ENCODE assay signal across 20 cellular contexts in genomic region chr1:14136881-14137280, GRCh38.
DNase-seq lines count a peak whose midpoint lies in the region; ATAC-seq and TF ChIP-seq lines count a peak whose summit lies in the region.
"Had no signal": no experiment of that assay in that cellular context is flagged by ENCODE, and none has a peak within 500 bp of the region (broad histone marks: within the 10 kb centered on the region; RNA-seq: fewer than 3 reads in every experiment).

No MANE protein-coding gene starts in this region.

- H3K4me2 ChIP-seq in mammary epithelial cell (ENCODE audit: insufficient read depth, low read depth, low read length): peak overlapping the region; percentile 65
- H3K4me2 ChIP-seq in Karpas-422 (ENCODE audit: low read depth, low read length, poor library complexity, severe bottlenecking): no peak overlapping the region

- peak; percentile 68 for DNase-seq in mammary epithelial cell
- no peak for DNase-seq in Karpas-422
- DNase-seq in RKO (ENCODE audit: low spot score): no peak
- no peak for DNase-seq in stimulated activated CD4-positive, alpha-beta T cell treated with anti-CD3 and anti-CD28 coated beads, Interleukin-12 subunit alpha, Interleukin-12 subunit beta, amount 100 ng/mL, for 4 hours
- DNase-seq: BE2C; NCI-H1092 treated with DMSO at 0.1 percent for 48 hours; NCI-H1436 treated with DMSO at 0.1 percent for 48 hours; NCI-H2029; NCI-H226; NCI-H524; NCI-H774; NK-92 treated with Interleukin-12 subunit alpha and Interleukin-12 subunit beta, amount 100 ng/mL, for 24 hours had no signal

- H3K27ac ChIP-seq in HUES64 (ENCODE audit: low read depth, low read length) (peak overlapping the region; percentile 81; the same call in 1 of the 2 replicates), mammary epithelial cell (ENCODE audit: insufficient read depth, low read depth, low read length) (peak overlapping the region; percentile 90), skin epidermis (peak overlapping the region in 19 of 21 experiments; percentile 5 to 90 (median 56)), Karpas-422 (ENCODE audit: low read length) (no peak overlapping the region)
- H3K27ac ChIP-seq: SJSA1 had no signal

- H3K4me3 ChIP-seq in HUES64 (ENCODE audit: low read length) (no peak overlapping the region), mammary epithelial cell (replicated peaks in 1 of 3; ENCODE audit: insufficient read depth in 1 of 3, low read depth in 2 of 3, low read length in 3 of 3) (peak overlapping the region in 1 of 3 experiments; percentile 6), skin epidermis (no peak overlapping the region), Karpas-422 (ENCODE audit: low read length) (no peak overlapping the region)
- H3K4me3 ChIP-seq: K562, SJSA1 had no signal

- intact Hi-C loops in mammary epithelial cell (cut with micrococcal nuclease): loop anchor here (1.0 to 5.0 kb wide), 2 partner anchors 53 to 775 kb away; no protein-coding TSS in a partner anchor

- no peaks in the 10 kb centered on the region for H3K36me3 ChIP-seq in HUES64 (ENCODE audit: insufficient read depth, low read length)
- no peaks in the 10 kb centered on the region for H3K36me3 ChIP-seq in mammary epithelial cell (ENCODE audit: insufficient read depth, low read length)
- no peaks in the 10 kb centered on the region for H3K36me3 ChIP-seq in Karpas-422 (ENCODE audit: insufficient read depth, low read length)
- H3K36me3 ChIP-seq: BE2C, SJSA1 had no signal

- H3K27me3 ChIP-seq in HUES64 (ENCODE audit: insufficient read depth, low read length): no peaks in the 10 kb centered on the region
- H3K27me3 ChIP-seq in mammary epithelial cell (ENCODE audit: insufficient read depth, low read length): no peaks in the 10 kb centered on the region
- H3K27me3 ChIP-seq in Karpas-422 (ENCODE audit: low read length): no peaks in the 10 kb centered on the region
- H3K27me3 ChIP-seq: BE2C, SJSA1 had no signal

- peak overlapping the region; percentile 66 for H2AFZ ChIP-seq in mammary epithelial cell (ENCODE audit: low read depth, low read length)
- no peak overlapping the region for H2AFZ ChIP-seq in Karpas-422 (ENCODE audit: low read length)

- no peak for TF ChIP-seq CTCF in mammary epithelial cell (conservative IDR thresholded peaks at IDR 0.05 in 1 of 2, IDR thresholded peaks at IDR 0.05 in 1 of 2; ENCODE audit: extremely low read depth in 1 of 2, insufficient read depth in 1 of 2, low read depth in 1 of 2, low read length in 2 of 2)

- CTCF ChIA-PET in mammary epithelial cell (lab: Charles Lee; ENCODE audit: low non-redundant PET): interaction anchor here (1.0 kb wide), 1 partner anchor 23 kb away, joined by 4 read pairs; no protein-coding TSS in a partner anchor

- H4K20me1 ChIP-seq in mammary epithelial cell (ENCODE audit: insufficient read depth, low read length) (no peaks in the 10 kb centered on the region), Karpas-422 (ENCODE audit: insufficient read depth, low read depth, low read length) (no peaks in the 10 kb centered on the region)

- no peaks in the 10 kb centered on the region for H3K9me2 ChIP-seq in Karpas-422 (replicated peaks; ENCODE audit: insufficient read depth, low read length)

- peak; percentile 10 for ATAC-seq in esophagus mucosa
- ATAC-seq: HepG2, K562, Panc1, Right ventricle myocardium inferior had no signal

- H3K4me1 ChIP-seq in HUES64 (ENCODE audit: insufficient read depth, low read length) (peaks cover 24% of the 10 kb centered on the region), mammary epithelial cell (ENCODE audit: insufficient read depth, low read length) (peaks cover 30% of the 10 kb centered on the region), Karpas-422 (ENCODE audit: low read length) (no peaks in the 10 kb centered on the region)
- H3K4me1 ChIP-seq: BE2C, SJSA1 had no signal

- H3K9ac ChIP-seq in HUES64 (ENCODE audit: low read depth, low read length): peak overlapping the region; percentile 1; the same call in 1 of the 2 replicates
- H3K9ac ChIP-seq in mammary epithelial cell (ENCODE audit: insufficient read depth, low read length): peak overlapping the region; percentile 30
- no peak overlapping the region for H3K9ac ChIP-seq in Karpas-422 (ENCODE audit: low read length)

- H3K79me2 ChIP-seq in mammary epithelial cell (ENCODE audit: insufficient read depth, low read length): no peaks in the 10 kb centered on the region
- no peaks in the 10 kb centered on the region for H3K79me2 ChIP-seq in Karpas-422 (ENCODE audit: low read length)

- in situ Hi-C loops in mammary epithelial cell (cut with MboI; ENCODE audit: low sequenced_read_pairs in 2 of 2): no loop called here

- H3K9me3 ChIP-seq in HUES64 (ENCODE audit: insufficient read depth, low read depth, low read length) (no peaks in the 10 kb centered on the region), mammary epithelial cell (replicated peaks; ENCODE audit: insufficient read depth, low read length) (no peaks in the 10 kb centered on the region), Karpas-422 (ENCODE audit: low read length) (no peaks in the 10 kb centered on the region)
- H3K9me3 ChIP-seq: BE2C, SJSA1 had no signal

- 81% methylated on average over 5 of the region's 5 CpGs for WGBS in HUES64
- WGBS in mammary epithelial cell (ENCODE audit: low coverage, missing lambda C conversion rate): 0% methylated on average over 2 of the region's 5 CpGs

- no TSS peak for BruUV-seq in mammary epithelial cell (replicated peaks; lab: Mats Ljungman, UMichigan)

- dilution Hi-C loops in mammary epithelial cell (cut with HindIII; ENCODE audit: low sequenced_read_pairs): no loop called here
